ENCODE assay signal across 9 cellular contexts in genomic region chr12:1595690-1596347, GRCh38. TPM values are rescaled to one million over a fixed set of nuclear protein-coding genes. Genes with fewer than 3 reads are reported as not detected.
DNase-seq lines count a peak whose midpoint lies in the region; ATAC-seq and TF ChIP-seq lines count a peak whose summit lies in the region.
"Had no signal": no experiment of that assay in that cellular context is flagged by ENCODE, and none has a peak within 500 bp of the region (broad histone marks: within the 10 kb centered on the region; RNA-seq: fewer than 3 reads in every experiment).

No MANE protein-coding gene starts in this region.

- H3K36me3 Mint-ChIP-seq in activated CD8-positive, alpha-beta T cell treated with anti-CD3 and anti-CD28 coated beads, Interleukin-2, amount 10 ng/mL, durations not matched to agents 7 days and 5 days (ENCODE audit: low read depth): peaks cover 27% of the 10 kb centered on the region
- peaks cover 18% of the 10 kb centered on the region for H3K36me3 Mint-ChIP-seq in activated CD8-positive, alpha-beta T cell treated with anti-CD3 and anti-CD28 coated beads for 36 hours (ENCODE audit: low read depth)
- H3K36me3 Mint-ChIP-seq in activated naive CD8-positive, alpha-beta T cell treated with anti-CD3 and anti-CD28 coated beads for 36 hours: peaks cover 16% of the 10 kb centered on the region

- no peak for TF ChIP-seq POLR2A in right lobe of liver (IDR thresholded peaks at IDR 0.05)

- CTCF ChIA-PET in activated CD8-positive, alpha-beta T cell treated with anti-CD3 and anti-CD28 coated beads, Interleukin-2, amount 10 ng/mL, durations not matched to agents 7 days and 5 days (lab: Charles Lee): no interaction called here
- CTCF ChIA-PET in activated CD8-positive, alpha-beta T cell treated with anti-CD3 and anti-CD28 coated beads for 36 hours (lab: Charles Lee): no interaction called here

- no peak for ATAC-seq in activated CD8-positive, alpha-beta T cell treated with anti-CD3 and anti-CD28 coated beads, Interleukin-2, amount 10 ng/mL, durations not matched to agents 7 days and 5 days
- ATAC-seq in activated CD8-positive, alpha-beta T cell treated with anti-CD3 and anti-CD28 coated beads for 36 hours: no peak
- ATAC-seq in right lobe of liver (no peak), thoracic aorta (ENCODE audit: insufficient number of reproducible peaks, low FRiP score, low read depth) (no peak)

- H3K27me3 ChIP-seq in right lobe of liver: no peaks in the 10 kb centered on the region
- no peaks in the 10 kb centered on the region for H3K27me3 ChIP-seq in thoracic aorta (replicated peaks; ENCODE audit: insufficient read depth)
- no peaks in the 10 kb centered on the region for H3K27me3 ChIP-seq in WERI-Rb-1 (ENCODE audit: insufficient read depth, low read depth, severe bottlenecking)

- peak overlapping the region; percentile 98 for H3K27ac Mint-ChIP-seq in activated CD8-positive, alpha-beta T cell treated with anti-CD3 and anti-CD28 coated beads, Interleukin-2, amount 10 ng/mL, durations not matched to agents 7 days and 5 days
- no peak overlapping the region for H3K27ac Mint-ChIP-seq in activated CD8-positive, alpha-beta T cell treated with anti-CD3 and anti-CD28 coated beads for 36 hours
- H3K27ac Mint-ChIP-seq in activated naive CD8-positive, alpha-beta T cell treated with anti-CD3 and anti-CD28 coated beads for 36 hours: no peak overlapping the region

- TF ChIP-seq CTCF in activated CD8-positive, alpha-beta T cell treated with anti-CD3 and anti-CD28 coated beads for 36 hours (IDR thresholded peaks at IDR 0.05): no peak
- TF ChIP-seq CTCF in right lobe of liver (IDR thresholded peaks at IDR 0.05) (no peak), thoracic aorta (IDR thresholded peaks at IDR 0.05) (no peak), WERI-Rb-1 (IDR thresholded peaks at IDR 0.05; ENCODE audit: low read depth, low read length) (no peak)

- H3K9me3 ChIP-seq in right lobe of liver: no peaks in the 10 kb centered on the region
- H3K9me3 ChIP-seq in thoracic aorta: no peaks in the 10 kb centered on the region
- H3K9me3 ChIP-seq in WERI-Rb-1 (ENCODE audit: severe bottlenecking): no peaks in the 10 kb centered on the region

- intact Hi-C loops in activated CD8-positive, alpha-beta T cell treated with anti-CD3 and anti-CD28 coated beads for 36 hours (cut with micrococcal nuclease): no loop called here
- intact Hi-C loops in right lobe of liver (cut with DNase I): no loop called here

- H3K27ac ChIP-seq in right lobe of liver (peak overlapping the region; percentile 82 to 95 (median 90)), thoracic aorta (peak overlapping the region; percentile 86 to 87), WERI-Rb-1 (no peak overlapping the region)

- no peaks in the 10 kb centered on the region for H3K36me3 ChIP-seq in right lobe of liver
- no peaks in the 10 kb centered on the region for H3K36me3 ChIP-seq in thoracic aorta
- H3K36me3 ChIP-seq in WERI-Rb-1: peaks cover 9% of the 10 kb centered on the region

- H3K27me3 Mint-ChIP-seq in activated CD8-positive, alpha-beta T cell treated with anti-CD3 and anti-CD28 coated beads, Interleukin-2, amount 10 ng/mL, durations not matched to agents 7 days and 5 days (ENCODE audit: low read depth): no peaks in the 10 kb centered on the region
- H3K27me3 Mint-ChIP-seq in activated CD8-positive, alpha-beta T cell treated with anti-CD3 and anti-CD28 coated beads for 36 hours: no peaks in the 10 kb centered on the region
- no peaks in the 10 kb centered on the region for H3K27me3 Mint-ChIP-seq in activated naive CD8-positive, alpha-beta T cell treated with anti-CD3 and anti-CD28 coated beads for 36 hours

- peak overlapping the region; percentile 95 for H3K4me3 Mint-ChIP-seq in activated CD8-positive, alpha-beta T cell treated with anti-CD3 and anti-CD28 coated beads, Interleukin-2, amount 10 ng/mL, durations not matched to agents 7 days and 5 days
- H3K4me3 Mint-ChIP-seq in activated CD8-positive, alpha-beta T cell treated with anti-CD3 and anti-CD28 coated beads for 36 hours: no peak overlapping the region
- peak overlapping the region; percentile 80 for H3K4me3 Mint-ChIP-seq in activated naive CD8-positive, alpha-beta T cell treated with anti-CD3 and anti-CD28 coated beads for 36 hours

- WGBS in right lobe of liver (ENCODE audit: insufficient coverage, low coverage, low lambda C conversion rate, missing lambda C conversion rate): 80% methylated on average over 9 of the region's 9 CpGs

- no peaks in the 10 kb centered on the region for H3K9me3 Mint-ChIP-seq in activated CD8-positive, alpha-beta T cell treated with anti-CD3 and anti-CD28 coated beads, Interleukin-2, amount 10 ng/mL, durations not matched to agents 7 days and 5 days (ENCODE audit: insufficient read depth)
- H3K9me3 Mint-ChIP-seq in activated CD8-positive, alpha-beta T cell treated with anti-CD3 and anti-CD28 coated beads for 36 hours: no peaks in the 10 kb centered on the region
- peaks cover 3% of the 10 kb centered on the region for H3K9me3 Mint-ChIP-seq in activated naive CD8-positive, alpha-beta T cell treated with anti-CD3 and anti-CD28 coated beads for 36 hours
- H3K9me3 Mint-ChIP-seq: CD14-positive monocyte had no signal

- DNase-seq in activated CD8-positive, alpha-beta T cell treated with anti-CD3 and anti-CD28 coated beads, Interleukin-2, amount 10 ng/mL, durations not matched to agents 7 days and 5 days: no peak
- DNase-seq in activated CD8-positive, alpha-beta T cell treated with anti-CD3 and anti-CD28 coated beads for 36 hours: no peak
- no peak for DNase-seq in activated naive CD8-positive, alpha-beta T cell treated with anti-CD3 and anti-CD28 coated beads for 36 hours
- DNase-seq in right lobe of liver: no peak
- no peak for DNase-seq in thoracic aorta (ENCODE audit: low spot score)
- DNase-seq in NOMO-1 treated with DMSO at 0.1 percent for 48 hours (lab: John Stamatoyannopoulos, UW; ENCODE audit: unreplicated experiment): no peak
- DNase-seq in NCI-H2196 (lab: John Stamatoyannopoulos, UW; ENCODE audit: unreplicated experiment): no peak
- DNase-seq in WERI-Rb-1: no peak

- H3K4me1 ChIP-seq in right lobe of liver: peaks cover 0 to 24% (median 9%) of the 10 kb centered on the region in 4 donors
- peaks cover 17 to 38% of the 10 kb centered on the region in 2 donors for H3K4me1 ChIP-seq in thoracic aorta (ENCODE audit: control insufficient read depth in 1 of 2, low read depth in 2 of 2)

- H3K4me1 Mint-ChIP-seq in activated CD8-positive, alpha-beta T cell treated with anti-CD3 and anti-CD28 coated beads, Interleukin-2, amount 10 ng/mL, durations not matched to agents 7 days and 5 days (ENCODE audit: low read depth): peaks cover 33% of the 10 kb centered on the region
- H3K4me1 Mint-ChIP-seq in activated CD8-positive, alpha-beta T cell treated with anti-CD3 and anti-CD28 coated beads for 36 hours (ENCODE audit: low read depth): peaks cover 19% of the 10 kb centered on the region
- peaks cover 24% of the 10 kb centered on the region for H3K4me1 Mint-ChIP-seq in activated naive CD8-positive, alpha-beta T cell treated with anti-CD3 and anti-CD28 coated beads for 36 hours

- no peak overlapping the region for H3K4me3 ChIP-seq in right lobe of liver
- H3K4me3 ChIP-seq in thoracic aorta: peak overlapping the region; percentile 83
- no peak overlapping the region for H3K4me3 ChIP-seq in WERI-Rb-1 (ENCODE audit: low read depth, low read length)

- POLR2A ChIA-PET in activated CD8-positive, alpha-beta T cell treated with anti-CD3 and anti-CD28 coated beads, Interleukin-2, amount 10 ng/mL, durations not matched to agents 7 days and 5 days (lab: Charles Lee): no interaction called here
- POLR2A ChIA-PET in activated CD8-positive, alpha-beta T cell treated with anti-CD3 and anti-CD28 coated beads for 36 hours (lab: Charles Lee): no interaction called here

RNA-seq across cellular contexts. Expression of gene FBXL14, which starts 1.4 kb away (rescaled TPM):
- total RNA-seq in activated CD8-positive, alpha-beta T cell treated with anti-CD3 and anti-CD28 coated beads, Interleukin-2, amount 10 ng/mL, durations not matched to agents 7 days and 5 days: 10 to 100 TPM; 27.5 to 28.9 TPM
- total RNA-seq in activated CD8-positive, alpha-beta T cell treated with anti-CD3 and anti-CD28 coated beads for 36 hours: 10 to 100 TPM; 23.3 to 25.1 TPM
- 10 to 100 TPM; 18.4 to 18.8 TPM for total RNA-seq in activated naive CD8-positive, alpha-beta T cell treated with anti-CD3 and anti-CD28 coated beads for 36 hours
- total RNA-seq in right lobe of liver (1 to 10 TPM; 4.7 to 6.8 (median 5.4) TPM), thoracic aorta (10 to 100 TPM; 15.0 to 17.0 TPM)

RNA-seq across cellular contexts. Expression of gene WNT5B, which starts 33.2 kb away (rescaled TPM):
- total RNA-seq in activated CD8-positive, alpha-beta T cell treated with anti-CD3 and anti-CD28 coated beads, Interleukin-2, amount 10 ng/mL, durations not matched to agents 7 days and 5 days: not detected
- not detected for total RNA-seq in activated CD8-positive, alpha-beta T cell treated with anti-CD3 and anti-CD28 coated beads for 36 hours
- under 1 TPM; 0.08 to 0.19 TPM for total RNA-seq in activated naive CD8-positive, alpha-beta T cell treated with anti-CD3 and anti-CD28 coated beads for 36 hours
- total RNA-seq in right lobe of liver (1 to 10 TPM in 4 of 6 experiments, under 1 TPM in 2; 0.43 to 8.1 (median 1.5) TPM), thoracic aorta (1 to 10 TPM; 2.3 to 3.1 TPM)
